In the genomic region with DNA sequence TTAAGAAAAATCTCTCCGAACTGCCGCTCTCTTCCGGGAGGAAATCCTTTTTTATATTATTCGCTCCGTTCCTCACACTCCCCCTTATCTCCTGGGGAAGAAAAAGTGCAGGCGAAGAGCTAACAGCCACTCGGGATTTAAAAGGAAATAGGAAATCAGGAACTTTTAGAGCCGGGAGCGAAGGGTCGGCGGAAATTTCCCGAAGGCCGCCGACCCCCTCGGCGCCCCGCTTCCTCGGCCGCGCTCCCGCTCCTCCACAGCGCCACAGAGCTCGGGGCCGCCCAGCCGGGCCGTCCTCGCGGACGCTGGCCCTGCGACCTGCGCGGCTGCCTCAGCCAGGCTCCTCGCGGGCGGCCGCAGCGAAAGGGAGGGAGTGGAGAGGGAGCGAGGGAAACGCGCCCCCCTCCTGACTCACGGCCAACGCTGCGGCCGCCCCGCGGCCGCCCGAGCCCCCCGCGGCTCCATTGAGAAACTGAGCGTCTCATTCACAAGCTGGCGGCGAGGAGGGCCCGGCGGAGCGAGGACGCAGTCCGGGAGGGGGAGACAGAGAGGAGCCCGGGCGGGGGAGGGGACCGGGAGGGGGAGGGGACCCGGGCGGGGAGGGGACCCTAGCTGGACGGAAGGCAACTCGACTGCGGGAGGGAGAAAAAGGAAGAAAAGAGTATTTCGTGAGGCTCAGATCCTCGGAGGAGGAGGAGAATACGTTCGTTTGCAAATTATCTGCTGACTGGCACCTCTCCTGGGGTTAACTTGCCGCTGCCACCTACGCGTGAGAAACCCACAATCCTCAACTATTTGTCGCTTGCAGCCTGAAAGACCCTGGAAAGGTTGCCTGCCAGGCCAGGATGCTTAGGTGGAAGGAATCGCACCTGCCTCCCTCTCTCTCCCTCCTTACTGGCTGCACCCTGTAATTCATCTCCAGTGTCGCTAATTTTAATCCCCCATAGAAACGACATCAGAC, we compare ENCODE assay signal across 8 cellular contexts. TPM values are rescaled to one million over a fixed set of nuclear protein-coding genes. Genes with fewer than 3 reads are reported as not detected.
DNase-seq lines count a peak whose midpoint lies in the region; ATAC-seq and TF ChIP-seq lines count a peak whose summit lies in the region.

A gene (minus strand): TSS at position 368 of the 961 bp plus-strand sequence. CDS start 539 bp downstream, outside the sequence.

- peaks cover 14% of the 10 kb centered on the region for H3K4me1 ChIP-seq in CD8-positive, alpha-beta T cell (ENCODE audit: insufficient read depth, low read length)
- H3K4me1 ChIP-seq in gastroesophageal sphincter (peaks cover 0 to 39% (median 9%) of the 10 kb centered on the region in 3 donors), neuronal stem cell (ENCODE audit: control insufficient read depth in 2 of 2, insufficient read depth in 1 of 2, low read depth in 1 of 2, low read length in 2 of 2) (peaks cover 4 to 7% of the 10 kb centered on the region in 2 donors)

- H2BK12ac ChIP-seq in neuronal stem cell (ENCODE audit: low read length), result no peak within 1 kb of the TSS

- H3K27ac ChIP-seq in CD8-positive, alpha-beta T cell (ENCODE audit: low read depth, low read length), result peak within 1 kb of the TSS; percentile 25
- H3K27ac ChIP-seq in gastroesophageal sphincter, result peak within 1 kb of the TSS; percentile 64 to 93 (median 93)
- peak within 1 kb of the TSS; percentile 51 for H3K27ac ChIP-seq in neuronal stem cell (replicated peaks; ENCODE audit: low read length)

- peak; percentile 83 for ATAC-seq in CD8-positive, alpha-beta T cell
- ATAC-seq in GM21381 (IDR thresholded peaks at IDR 0.05; ENCODE audit: unreplicated experiment) (peak; percentile 70), gastroesophageal sphincter (peak; percentile 88)

- H3K9me3 ChIP-seq in CD8-positive, alpha-beta T cell (ENCODE audit: low read length), result no peaks in the 10 kb centered on the region
- H3K9me3 ChIP-seq in gastroesophageal sphincter, result no peaks in the 10 kb centered on the region
- H3K9me3 ChIP-seq in neuronal stem cell (replicated peaks in 1 of 2; ENCODE audit: control insufficient read depth in 2 of 2, insufficient read depth in 1 of 2, low read depth in 1 of 2, low read length in 2 of 2), result no peaks in the 10 kb centered on the region

- H3K4me1 Mint-ChIP-seq in CD8-positive, alpha-beta T cell (ENCODE audit: low read depth), result peaks cover 23% of the 10 kb centered on the region

- peak within 1 kb of the TSS; percentile 75 for H2BK15ac ChIP-seq in neuronal stem cell (ENCODE audit: low read length)

- intact Hi-C loops in CD8-positive, alpha-beta T cell (cut with DNase I, micrococcal nuclease), result loop anchor here (1.0 to 2.0 kb wide), 4 partner anchors 46 to 123 kb away; a partner anchor contains a TSS

- peak within 1 kb of the TSS; percentile 86 for H3K4me2 ChIP-seq in neuronal stem cell (ENCODE audit: insufficient read depth, low read length, poor library complexity, severe bottlenecking)

- H2BK5ac ChIP-seq in neuronal stem cell (ENCODE audit: low read length), result peak within 1 kb of the TSS; percentile 53

- H2AK5ac ChIP-seq in neuronal stem cell (ENCODE audit: low read depth, low read length), result peak within 1 kb of the TSS; percentile 88

- peak within 1 kb of the TSS; percentile 94 for H2BK120ac ChIP-seq in neuronal stem cell (ENCODE audit: low read depth, low read length)

- H3K27ac Mint-ChIP-seq in CD8-positive, alpha-beta T cell, result peak within 1 kb of the TSS; percentile 86

- H4K91ac ChIP-seq in neuronal stem cell (ENCODE audit: low read depth, low read length, poor library complexity), result no peak within 1 kb of the TSS

- peak within 1 kb of the TSS; percentile 97 for H3K18ac ChIP-seq in neuronal stem cell (ENCODE audit: low read length)

- TF ChIP-seq POLR2A in gastroesophageal sphincter (IDR thresholded peaks at IDR 0.05), result peak; percentile 46 to 51

- peak within 1 kb of the TSS; percentile 82 for H2AFZ ChIP-seq in neuronal stem cell (ENCODE audit: low read length)

- peak; percentile 43 for TF ChIP-seq CTCF in CD8-positive, alpha-beta T cell (IDR thresholded peaks at IDR 0.05)
- TF ChIP-seq CTCF in LNCaP clone FGC (IDR thresholded peaks at IDR 0.05; ENCODE audit: control insufficient read depth, extremely low read depth, insufficient read depth) (peak; percentile 47), gastroesophageal sphincter (IDR thresholded peaks at IDR 0.05) (peak in 2 of 4 experiments; percentile 26 to 72)

- no peaks in the 10 kb centered on the region for H3K36me3 ChIP-seq in CD8-positive, alpha-beta T cell (ENCODE audit: insufficient read depth, low read length)
- H3K36me3 ChIP-seq in gastroesophageal sphincter (no peaks in the 10 kb centered on the region), neuronal stem cell (replicated peaks in 1 of 2; ENCODE audit: control insufficient read depth in 2 of 2, insufficient read depth in 2 of 2, low read length in 2 of 2) (peaks cover 0 to 11% of the 10 kb centered on the region in 2 donors)

- H3K9ac ChIP-seq in neuronal stem cell (ENCODE audit: low read depth, low read length, poor library complexity), result peak within 1 kb of the TSS; percentile 86

- H3K27me3 ChIP-seq in CD8-positive, alpha-beta T cell (ENCODE audit: insufficient read depth, low read length), result no peaks in the 10 kb centered on the region
- no peaks in the 10 kb centered on the region for H3K27me3 ChIP-seq in gastroesophageal sphincter
- H3K27me3 ChIP-seq in neuronal stem cell (ENCODE audit: control insufficient read depth in 3 of 3, insufficient read depth in 3 of 3, low read depth in 1 of 3, low read length in 3 of 3), result no peaks in the 10 kb centered on the region

- H3K4me3 ChIP-seq in CD8-positive, alpha-beta T cell (ENCODE audit: low read depth, low read length), result peak within 1 kb of the TSS; percentile 83
- H3K4me3 ChIP-seq in LNCaP clone FGC (ENCODE audit: low read depth, low read length), result peak within 1 kb of the TSS; percentile 62
- H3K4me3 ChIP-seq in gastroesophageal sphincter, result peak within 1 kb of the TSS; percentile 71 to 97
- peak within 1 kb of the TSS; percentile 91 to 97 for H3K4me3 ChIP-seq in neuronal stem cell (ENCODE audit: low read length in 2 of 2)

- no peaks in the 10 kb centered on the region for H3K9me3 Mint-ChIP-seq in CD8-positive, alpha-beta T cell

- CTCF ChIA-PET in CD8-positive, alpha-beta T cell (lab: Charles Lee), result interaction anchor here (0.6 to 1.4 kb wide), 9 partner anchors 10 to 1863 kb away, joined by 3 to 6 read pairs (median 4); a partner anchor contains a TSS

- DNase-seq in CD8-positive, alpha-beta T cell, result peak; percentile 24 to 78 (median 67)
- DNase-seq in LNCaP clone FGC (ENCODE audit: low read depth) (no peak), SK-N-DZ (ENCODE audit: low spot score) (peak; percentile 82), neuronal stem cell (ENCODE audit: low spot score) (peak; percentile 88), stromal cell of bone marrow (ENCODE audit: low read depth) (peak; percentile 59)
- peak; percentile 78 for DNase-seq in activated naive CD4-positive, alpha-beta T cell treated with Interleukin-2 at 50 U/mL for 16 hours

- no peaks in the 10 kb centered on the region for H3K27me3 Mint-ChIP-seq in CD8-positive, alpha-beta T cell (ENCODE audit: low read depth)

- peak within 1 kb of the TSS; percentile 91 for H3K23ac ChIP-seq in neuronal stem cell (ENCODE audit: low read depth, low read length, poor library complexity)

- TF ChIP-seq EP300 in gastroesophageal sphincter (IDR thresholded peaks at IDR 0.05), result no peak

- H3K14ac ChIP-seq in neuronal stem cell (ENCODE audit: low read length), result peak within 1 kb of the TSS; percentile 71

- H3K36me3 Mint-ChIP-seq in CD8-positive, alpha-beta T cell, result peaks cover 7% of the 10 kb centered on the region

- POLR2A ChIA-PET in CD8-positive, alpha-beta T cell (lab: Charles Lee), result interaction anchor here (0.8 to 2.7 kb wide), 9 partner anchors 15 to 211 kb away, joined by 3 to 27 read pairs (median 7); a partner anchor contains a TSS

- peak within 1 kb of the TSS; percentile 94 for H3K4me3 Mint-ChIP-seq in CD8-positive, alpha-beta T cell

- H3K4ac ChIP-seq in neuronal stem cell (ENCODE audit: low read length), result peak within 1 kb of the TSS; percentile 76

- no peaks in the 10 kb centered on the region for H3K79me1 ChIP-seq in neuronal stem cell (ENCODE audit: low read depth, low read length)

- WGBS in gastroesophageal sphincter (ENCODE audit: low coverage in 1 of 2), 2 donors, result 1 to 3% methylated on average over 12 to 15 of the region's 77 CpGs
- no CpG with 5 or more reads among the region's 77 CpGs for WGBS in neuronal stem cell (ENCODE audit: extremely low coverage in 2 of 2, insufficient read length in 2 of 2, insufficient replicate concordance in 1 of 2), 2 donors

- peak within 1 kb of the TSS; percentile 65 for H4K8ac ChIP-seq in neuronal stem cell (ENCODE audit: low read depth, low read length)

RNA-seq across cellular contexts. Expression of the gene that starts here (rescaled TPM):
- 1 to 10 TPM; 4.8 to 5.6 TPM for total RNA-seq in CD8-positive, alpha-beta T cell
- polyA plus RNA-seq in SK-N-DZ (2014; cell fraction: cytosol; rRNA removed), result 14.2 TPM in 2 replicates
- 6.8 and 7.6 TPM in 2 replicates for polyA plus RNA-seq in SK-N-DZ (2014; cell fraction: nucleus; rRNA removed)
- total RNA-seq in gastroesophageal sphincter, result 10 to 100 TPM; 16.3 to 30.6 (median 25.0) TPM
- 11.4 TPM for polyA plus RNA-seq in neuronal stem cell (2013, experiment 1 of 2)
- 11.6 TPM for polyA plus RNA-seq in neuronal stem cell (2013, experiment 2 of 2)

Comparison
In these comparisons a context has a peak if more than half of its experiments do, and no peak if none do; other contexts are left out.
1. H3K27ac ChIP-seq: peak in every context shown above with its lines; median percentile 93 in gastroesophageal sphincter; 51 in neuronal stem cell; 25 in CD8-positive, alpha-beta T cell.